In the genomic region with DNA sequence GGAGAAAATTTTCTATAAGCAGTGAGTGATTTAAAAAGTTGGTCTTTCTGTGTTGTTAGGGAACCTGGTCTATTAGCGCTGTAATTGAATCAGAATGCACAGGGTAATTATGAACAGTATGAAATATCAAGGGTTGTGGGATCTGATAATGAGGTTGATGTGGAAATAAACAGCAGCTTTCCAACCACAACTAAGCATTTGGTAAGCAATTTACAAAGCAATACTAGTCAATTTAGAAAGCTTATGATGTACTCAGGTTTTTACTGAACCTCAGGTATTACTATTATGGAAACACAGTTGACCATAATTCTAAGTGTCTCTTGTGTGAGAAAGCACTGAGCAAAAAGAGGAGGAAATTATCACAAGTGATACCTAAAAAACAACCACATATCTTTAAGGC, we compare ENCODE assay signal across 21 cellular contexts.
"Had no signal": no experiment of that assay in that cellular context is flagged by ENCODE, and none has a peak within 500 bp of the region (broad histone marks: within the 10 kb centered on the region; RNA-seq: fewer than 3 reads in every experiment).

No MANE protein-coding gene starts in this region.

- H3K27me3 Mint-ChIP-seq: activated B cell treated with CpG ODN at 0.5 μM for 24 hours; activated CD4-positive, alpha-beta T cell treated with anti-CD3 and anti-CD28 coated beads, Interleukin-2, amount 10 ng/mL, durations not matched to agents 24 days and 14 days; activated naive CD4-positive, alpha-beta T cell treated with anti-CD3 and anti-CD28 coated beads, Interleukin-2, amount 50 U/mL, for 24 hours; memory B cell; stimulated activated naive CD8-positive, alpha-beta T cell treated with anti-CD3 and anti-CD28 coated beads, Interleukin-15, Interleukin-2, amounts not matched to agents 100 ng/mL and 50 ng/mL, for 24 hours had no signal

- H3K27me3 ChIP-seq: adrenal gland, ascending aorta, colonic mucosa, heart right ventricle, pancreas, right atrium auricular region had no signal

- H3K9me3 ChIP-seq: adrenal gland, ascending aorta, colonic mucosa, heart right ventricle, pancreas, psoas muscle, right atrium auricular region, tibial artery had no signal

- DNase-seq: activated B cell treated with CpG ODN at 0.5 μM for 24 hours; activated CD4-positive, alpha-beta T cell treated with anti-CD3 and anti-CD28 coated beads, Interleukin-2, amount 10 ng/mL, durations not matched to agents 24 days and 14 days; activated CD8-positive, alpha-beta memory T cell treated with anti-CD3 and anti-CD28 coated beads, Interleukin-2, amount 50 U/mL, for 4 hours; activated gamma-delta T cell treated with Interleukin-2 at 50 U/mL for 16 hours; adrenal gland; colonic mucosa; heart right ventricle; islet precursor cell; left colon; pancreas; psoas muscle; stimulated activated CD4-positive, alpha-beta T cell treated with anti-CD3 and anti-CD28 coated beads, Interleukin-4, amount 100 ng/mL, for 24 hours; T1000; tibial artery had no signal

- H3K27ac ChIP-seq: adrenal gland, ascending aorta, colonic mucosa, heart right ventricle, pancreas, psoas muscle, right atrium auricular region, tibial artery had no signal

- H3K36me3 Mint-ChIP-seq: activated naive CD4-positive, alpha-beta T cell treated with anti-CD3 and anti-CD28 coated beads, Interleukin-2, amount 50 U/mL, for 24 hours; memory B cell had no signal

- H3K36me3 ChIP-seq: adrenal gland, ascending aorta, colonic mucosa, heart right ventricle, pancreas, right atrium auricular region, tibial artery had no signal

- H3K4me1 Mint-ChIP-seq: nephron had no signal

- ATAC-seq: heart right ventricle, left colon, pancreas, psoas muscle had no signal

- H3K9me3 Mint-ChIP-seq: activated B cell treated with CpG ODN at 0.5 μM for 24 hours; activated CD4-positive, alpha-beta T cell treated with anti-CD3 and anti-CD28 coated beads, Interleukin-2, amount 10 ng/mL, durations not matched to agents 24 days and 14 days; activated naive CD4-positive, alpha-beta T cell treated with anti-CD3 and anti-CD28 coated beads, Interleukin-2, amount 50 U/mL, for 24 hours; activated T-helper 1 cell treated with anti-CD3 and anti-CD28 coated beads, Interleukin-12 subunit alpha, Interleukin-12 subunit beta, Interleukin-2, Interleukin-4 antibody, amounts not matched to agents 30 ng/mL and 10 ng/mL and 1 ng/mL, durations not matched to agents 14 hours and 24 hours and 36 hours; nephron; stimulated activated naive CD8-positive, alpha-beta T cell treated with anti-CD3 and anti-CD28 coated beads, Interleukin-15, Interleukin-2, amounts not matched to agents 100 ng/mL and 50 ng/mL, for 24 hours had no signal

- H3K27ac Mint-ChIP-seq: activated B cell treated with CpG ODN at 0.5 μM for 24 hours; activated CD4-positive, alpha-beta T cell treated with anti-CD3 and anti-CD28 coated beads, Interleukin-2, amount 10 ng/mL, durations not matched to agents 24 days and 14 days; activated naive CD4-positive, alpha-beta T cell treated with anti-CD3 and anti-CD28 coated beads, Interleukin-2, amount 50 U/mL, for 24 hours; activated T-helper 1 cell treated with anti-CD3 and anti-CD28 coated beads, Interleukin-12 subunit alpha, Interleukin-12 subunit beta, Interleukin-2, Interleukin-4 antibody, amounts not matched to agents 30 ng/mL and 10 ng/mL and 1 ng/mL, durations not matched to agents 14 hours and 24 hours and 36 hours; memory B cell; nephron; stimulated activated naive CD8-positive, alpha-beta T cell treated with anti-CD3 and anti-CD28 coated beads, Interleukin-15, Interleukin-2, amounts not matched to agents 100 ng/mL and 50 ng/mL, for 24 hours had no signal

- H3K4me3 ChIP-seq: adrenal gland, ascending aorta, colonic mucosa, heart right ventricle, pancreas, psoas muscle, right atrium auricular region, tibial artery had no signal

- H3K4me1 ChIP-seq: ascending aorta, pancreas, psoas muscle, right atrium auricular region, tibial artery had no signal

- H3K4me3 Mint-ChIP-seq: activated B cell treated with CpG ODN at 0.5 μM for 24 hours; activated CD4-positive, alpha-beta T cell treated with anti-CD3 and anti-CD28 coated beads, Interleukin-2, amount 10 ng/mL, durations not matched to agents 24 days and 14 days; activated naive CD4-positive, alpha-beta T cell treated with anti-CD3 and anti-CD28 coated beads, Interleukin-2, amount 50 U/mL, for 24 hours; activated T-helper 1 cell treated with anti-CD3 and anti-CD28 coated beads, Interleukin-12 subunit alpha, Interleukin-12 subunit beta, Interleukin-2, Interleukin-4 antibody, amounts not matched to agents 30 ng/mL and 10 ng/mL and 1 ng/mL, durations not matched to agents 14 hours and 24 hours and 36 hours; memory B cell; nephron; stimulated activated naive CD8-positive, alpha-beta T cell treated with anti-CD3 and anti-CD28 coated beads, Interleukin-15, Interleukin-2, amounts not matched to agents 100 ng/mL and 50 ng/mL, for 24 hours had no signal
